Comparison of ENCODE assay signal across 8 cellular contexts in genomic region chr11:43680521-43681505, GRCh38. TPM values are rescaled to one million over a fixed set of nuclear protein-coding genes. Genes with fewer than 3 reads are reported as not detected.
DNase-seq lines count a peak whose midpoint lies in the region; ATAC-seq and TF ChIP-seq lines count a peak whose summit lies in the region.

Gene HSD17B12 (plus strand): TSS chr11:43680738. CDS start chr11:43680828, 90 bp downstream.

- peaks cover 3% of the 10 kb centered on the region for H3K27me3 Mint-ChIP-seq in progenitor cell of endocrine pancreas

- H3K4me1 Mint-ChIP-seq in progenitor cell of endocrine pancreas (ENCODE audit: low read depth) = peaks cover 21% of the 10 kb centered on the region

- intact Hi-C loops in left ventricle myocardium inferior (cut with micrococcal nuclease) = no loop called here

- H3K4me3 ChIP-seq in left ventricle myocardium inferior = peak within 1 kb of the TSS; percentile 94

- peak within 1 kb of the TSS; percentile 94 for H3K4me3 Mint-ChIP-seq in progenitor cell of endocrine pancreas (ENCODE audit: low read depth)

- peaks cover 60% of the 10 kb centered on the region for H3K4me1 ChIP-seq in left ventricle myocardium inferior

- H3K27me3 ChIP-seq in left ventricle myocardium inferior (ENCODE audit: low read depth) = no peaks in the 10 kb centered on the region

- H3K9me3 Mint-ChIP-seq in progenitor cell of endocrine pancreas (ENCODE audit: low read depth) = no peaks in the 10 kb centered on the region

- H3K36me3 ChIP-seq in left ventricle myocardium inferior = peaks cover 10% of the 10 kb centered on the region

- TF ChIP-seq CTCF in left ventricle myocardium inferior (IDR thresholded peaks at IDR 0.05; ENCODE audit: borderline replicate concordance) = no peak
- TF ChIP-seq CTCF in progenitor cell of endocrine pancreas (IDR thresholded peaks at IDR 0.05; ENCODE audit: unreplicated experiment) = peak; percentile 7

- H3K27ac ChIP-seq in angular gyrus (ENCODE audit: low read depth, low read length) = peak within 1 kb of the TSS; percentile 77
- H3K27ac ChIP-seq in left ventricle myocardium inferior (replicated peaks) = peak within 1 kb of the TSS; percentile 96

- peaks cover 4% of the 10 kb centered on the region for H3K9me3 ChIP-seq in left ventricle myocardium inferior (replicated peaks)

- peak within 1 kb of the TSS; percentile 100 for H3K27ac Mint-ChIP-seq in progenitor cell of endocrine pancreas

- ATAC-seq in GM18498 (IDR thresholded peaks at IDR 0.05; ENCODE audit: unreplicated experiment) (peak; percentile 98), HG02938 (IDR thresholded peaks at IDR 0.05; ENCODE audit: unreplicated experiment) (peak; percentile 97)

- H3K36me3 Mint-ChIP-seq in progenitor cell of endocrine pancreas (ENCODE audit: insufficient read depth) = peaks cover 27% of the 10 kb centered on the region

- peak; percentile 92 to 93 for DNase-seq in NCI-H187 (lab: John Stamatoyannopoulos, UW)
- peak; percentile 95 to 100 (median 99) for DNase-seq in T-helper 2 cell
- peak; percentile 99 for DNase-seq in left ventricle myocardium inferior
- peak; percentile 98 for DNase-seq in progenitor cell of endocrine pancreas (ENCODE audit: low spot score, unreplicated experiment)
- peak; percentile 99 for DNase-seq in ureter (ENCODE audit: low spot score)

RNA-seq across cellular contexts. Expression of gene HSD17B12, which starts in this region (rescaled TPM):
- total RNA-seq in left ventricle myocardium inferior = 83.6 TPM
- total RNA-seq in progenitor cell of endocrine pancreas = 84.9 and 91.8 TPM in 2 replicates
- total RNA-seq in ureter = 102 TPM

Comparison
In these comparisons a context has a peak if more than half of its experiments do, and no peak if none do; other contexts are left out.
1. Peak in every context shown above with its lines: DNase-seq, ATAC-seq, H3K4me3 ChIP-seq and H3K27ac ChIP-seq.